In genomic region chr9:26723486-26723885, GRCh38 we compare ENCODE assay signal across 7 cellular contexts.
DNase-seq lines count a peak whose midpoint lies in the region; ATAC-seq and TF ChIP-seq lines count a peak whose summit lies in the region.

No MANE protein-coding gene starts in this region.

- no peaks in the 10 kb centered on the region for H3F3A ChIP-seq in MM.1S (ENCODE audit: insufficient read depth, low read length)

- no peaks in the 10 kb centered on the region for H3K27me3 ChIP-seq in MM.1S (replicated peaks; ENCODE audit: insufficient read depth, low read length)
- no peaks in the 10 kb centered on the region for H3K27me3 ChIP-seq in mesenchymal stem cell (ENCODE audit: control insufficient read depth in 1 of 2, insufficient read depth in 1 of 2, low read length in 2 of 2)

- H3K18ac ChIP-seq in mesenchymal stem cell (ENCODE audit: low read depth in 1 of 2, low read length in 2 of 2): no peak overlapping the region

- H3K9me3 ChIP-seq in MM.1S (replicated peaks; ENCODE audit: insufficient read depth, low read length) (no peaks in the 10 kb centered on the region), mesenchymal stem cell (ENCODE audit: control insufficient read depth, low read length) (no peaks in the 10 kb centered on the region)

- H3K23ac ChIP-seq in mesenchymal stem cell (ENCODE audit: low read length in 2 of 2): peak overlapping the region in 1 of 2 experiments; percentile 89

- 0 out of 2 replicates have a peak, but pooled peaks cover 3% of the 10 kb centered on the region for H3K4me1 ChIP-seq in MM.1S (ENCODE audit: low read length)
- peaks cover 1% of the 10 kb centered on the region for H3K4me1 ChIP-seq in mesenchymal stem cell (ENCODE audit: control insufficient read depth, insufficient read depth, low read depth, low read length)

- H2BK5ac ChIP-seq in mesenchymal stem cell (ENCODE audit: low read depth, low read length, poor library complexity, severe bottlenecking): no peak overlapping the region

- H2BK12ac ChIP-seq in mesenchymal stem cell (ENCODE audit: low read length in 2 of 2): no peak overlapping the region

- WGBS in mesenchymal stem cell: 55% methylated on average over 9 of the region's 9 CpGs

- DNase-seq in GM12865 (ENCODE audit: low read depth) (peak; percentile 62), MM.1S (no peak), astrocyte of the cerebellum (ENCODE audit: low read depth) (no peak), mesenchymal stem cell (no peak), posterior vena cava (ENCODE audit: low spot score) (no peak), NCI-H524 (lab: John Stamatoyannopoulos, UW) (no peak)

- H3K14ac ChIP-seq in mesenchymal stem cell (ENCODE audit: low read length in 2 of 2): no peak overlapping the region

- no peaks in the 10 kb centered on the region for H3K79me1 ChIP-seq in mesenchymal stem cell (replicated peaks; ENCODE audit: low read length, poor library complexity, severe bottlenecking)

- H3K9me2 ChIP-seq in MM.1S (replicated peaks; ENCODE audit: insufficient read depth, low read length): no peaks in the 10 kb centered on the region

- TF ChIP-seq CTCF in GM12865 (IDR thresholded peaks at IDR 0.05; ENCODE audit: insufficient read depth, low read depth, low read length, missing control alignments): peak; percentile 67
- TF ChIP-seq CTCF in MM.1S (IDR thresholded peaks at IDR 0.05; ENCODE audit: low read length): peak; percentile 18
- peak; percentile 28 for TF ChIP-seq CTCF in astrocyte of the cerebellum (IDR thresholded peaks at IDR 0.05; ENCODE audit: low read depth, low read length, missing control alignments)

- no peak overlapping the region for H2BK120ac ChIP-seq in mesenchymal stem cell (ENCODE audit: low read depth, low read length)

- no peak overlapping the region for H4K8ac ChIP-seq in mesenchymal stem cell (ENCODE audit: low read length)

- H3K4me2 ChIP-seq in MM.1S (ENCODE audit: low read depth, low read length) (no peak overlapping the region), mesenchymal stem cell (ENCODE audit: low read length, poor library complexity, severe bottlenecking) (no peak overlapping the region)

- H3K4me3 ChIP-seq in GM12865 (ENCODE audit: low read depth, low read length) (no peak overlapping the region), MM.1S (ENCODE audit: low read length) (no peak overlapping the region), astrocyte of the cerebellum (ENCODE audit: low read depth, low read length) (no peak overlapping the region), mesenchymal stem cell (ENCODE audit: insufficient read depth in 1 of 2, low read depth in 1 of 2, low read length in 2 of 2) (peak overlapping the region in 1 of 2 experiments; percentile 61)

- intact Hi-C loops in posterior vena cava (cut with DNase I): no loop called here

- H2AFZ ChIP-seq in MM.1S (ENCODE audit: low read length) (no peak overlapping the region), mesenchymal stem cell (ENCODE audit: low read depth, low read length) (peak overlapping the region; percentile 61)

- in situ Hi-C loops in astrocyte of the cerebellum (cut with HindIII; ENCODE audit: low sequenced_read_pairs): no loop called here

- no peak overlapping the region for H2BK15ac ChIP-seq in mesenchymal stem cell (ENCODE audit: low read depth, poor library complexity, severe bottlenecking)

- no peaks in the 10 kb centered on the region for H4K20me1 ChIP-seq in MM.1S (ENCODE audit: insufficient read depth, low read length)

- H3K9ac ChIP-seq in MM.1S (ENCODE audit: low read length) (no peak overlapping the region), mesenchymal stem cell (ENCODE audit: low read length) (peak overlapping the region; percentile 56)

- H4K91ac ChIP-seq in mesenchymal stem cell (ENCODE audit: low read length): no peak overlapping the region

- H3K36me3 ChIP-seq in MM.1S (replicated peaks; ENCODE audit: insufficient read depth, low read length): no peaks in the 10 kb centered on the region
- H3K36me3 ChIP-seq in mesenchymal stem cell (ENCODE audit: control insufficient read depth in 1 of 2, insufficient read depth in 2 of 2, low read depth in 1 of 2, low read length in 2 of 2): no peaks in the 10 kb centered on the region

- H2AK5ac ChIP-seq in mesenchymal stem cell (ENCODE audit: low read length, severe bottlenecking): no peak overlapping the region

- ATAC-seq in GM21528 (IDR thresholded peaks at IDR 0.05; ENCODE audit: low FRiP score, unreplicated experiment): peak; percentile 59

- H3K27ac ChIP-seq in MM.1S (ENCODE audit: low read length): no peak overlapping the region
- no peak overlapping the region for H3K27ac ChIP-seq in mesenchymal stem cell (ENCODE audit: low read length, poor library complexity, severe bottlenecking)

- H3K79me2 ChIP-seq in MM.1S (ENCODE audit: low read length): no peaks in the 10 kb centered on the region

- no peak overlapping the region for H3K4ac ChIP-seq in mesenchymal stem cell (ENCODE audit: low read depth in 1 of 2, low read length in 2 of 2)
